1 cellular context compared by ENCODE assay signal in genomic region chr6:31202259-31203166, GRCh38.
TF ChIP-seq lines count a peak whose summit lies in the region.

No MANE protein-coding gene starts in this region.

TF ChIP-seq in GM12878, 131 proteins besides CTCF, POLR2A, EP300 and RAD21:
- TF ChIP-seq RB1 (IDR thresholded peaks at IDR 0.05; ENCODE audit: borderline replicate concordance) (no peak), SIX5 (IDR thresholded peaks at IDR 0.05; ENCODE audit: low read depth, low read length, severe bottlenecking) (no peak), ZNF687 (IDR thresholded peaks at IDR 0.05) (no peak), TCF12 (IDR thresholded peaks at IDR 0.05; ENCODE audit: low read depth, low read length) (0 out of 2 replicates have a peak, but pooled peaks have one; percentile 55), SRF (IDR thresholded peaks at IDR 0.05; ENCODE audit: low read depth in 2 of 2, low read length in 2 of 2) (peak; percentile 33 to 88; a peak in 3 of 4 replicates), MXI1 (IDR thresholded peaks at IDR 0.05; ENCODE audit: low read depth, low read length) (no peak), ZNF207 (IDR thresholded peaks at IDR 0.05; ENCODE audit: borderline replicate concordance) (no peak), SIN3A (IDR thresholded peaks at IDR 0.05; ENCODE audit: low read depth, low read length) (no peak), IKZF2 (IDR thresholded peaks at IDR 0.05) (no peak), POLR2AphosphoS5 (IDR thresholded peaks at IDR 0.05; ENCODE audit: low read length) (no peak; the same call in 1 of the 2 replicates), YY1 (IDR thresholded peaks at IDR 0.05; ENCODE audit: low read depth, low read length) (0 out of 2 replicates have a peak, but pooled peaks have one; percentile 12), ZBED1 (IDR thresholded peaks at IDR 0.05; ENCODE audit: borderline replicate concordance) (no peak), ATF3 (IDR thresholded peaks at IDR 0.05; ENCODE audit: borderline replicate concordance, extremely low read depth, low read depth, low read length) (no peak), GATAD2B (conservative IDR thresholded peaks at IDR 0.05; ENCODE audit: low read depth) (no peak), FOXM1 (IDR thresholded peaks at IDR 0.05; ENCODE audit: low read depth, low read length) (no peak), TCF3 (IDR thresholded peaks at IDR 0.05; ENCODE audit: borderline replicate concordance, insufficient read depth, low read depth, low read length) (no peak), EED (IDR thresholded peaks at IDR 0.05; ENCODE audit: low read depth) (no peak), ETV6 (conservative IDR thresholded peaks at IDR 0.05 in 1 of 2, IDR thresholded peaks at IDR 0.05 in 1 of 2; ENCODE audit: borderline replicate concordance in 1 of 2, low read depth in 1 of 2) (no peak), ZZZ3 (IDR thresholded peaks at IDR 0.05; ENCODE audit: control insufficient read depth, insufficient read length, low read depth) (no peak)
TF ChIP-seq in GM12878: peak in this region for 3.
